In the genomic region with DNA sequence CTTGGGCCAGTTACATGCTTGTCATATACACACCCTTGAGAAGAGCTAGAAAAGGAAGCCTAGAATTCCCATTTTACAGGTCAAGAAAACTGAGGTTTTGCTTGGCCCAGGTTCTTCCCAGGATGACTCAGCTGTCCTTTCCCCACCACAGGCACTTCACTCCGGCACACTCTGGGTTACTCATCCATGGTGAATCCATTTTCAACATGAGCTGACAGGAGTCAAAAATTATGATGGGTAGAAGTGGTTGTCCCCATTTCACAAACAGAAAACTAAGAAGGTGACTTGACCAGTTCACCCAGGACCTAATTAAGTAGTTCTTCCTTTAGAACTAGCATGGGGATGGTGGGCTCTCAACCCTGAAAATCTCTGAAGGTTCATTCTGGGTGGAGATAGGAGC, we compare ENCODE assay signal across 20 cellular contexts.
A peak's percentile ranks its signal among the peaks of the same experiment; 100 is the strongest.
DNase-seq lines count a peak whose midpoint lies in the region; ATAC-seq and TF ChIP-seq lines count a peak whose summit lies in the region.
"Had no signal": no experiment of that assay in that cellular context is flagged by ENCODE, and none has a peak within 500 bp of the region (broad histone marks: within the 10 kb centered on the region; RNA-seq: fewer than 3 reads in every experiment).

No MANE protein-coding gene starts in this region.

- no peak overlapping the region for H3K27ac ChIP-seq in SK-N-SH (ENCODE audit: low read depth in 2 of 2, low read length in 1 of 2)
- no peak overlapping the region for H3K27ac ChIP-seq in PC-3 (ENCODE audit: low read length)
- H3K27ac ChIP-seq: BLaER1, RWPE1 had no signal

- TF ChIP-seq EP300 in SK-N-SH (IDR thresholded peaks at IDR 0.05; ENCODE audit: borderline replicate concordance in 1 of 2, low read depth in 1 of 2, low read length in 1 of 2) = no peak

- H2AFZ ChIP-seq in SK-N-SH (ENCODE audit: low read depth) = no peak overlapping the region
- no peak overlapping the region for H2AFZ ChIP-seq in PC-3 (ENCODE audit: low read length)

- BruUV-seq in PC-3 (replicated peaks; lab: Mats Ljungman, UMichigan) = no TSS peak

- 14% methylated on average over 1 of the region's 1 CpG for WGBS in SK-N-SH (ENCODE audit: low lambda C conversion rate)

- TF ChIP-seq RAD21 in SK-N-SH (IDR thresholded peaks at IDR 0.05; ENCODE audit: low read length) = no peak

- H3K27me3 ChIP-seq in SK-N-SH (ENCODE audit: insufficient read depth) (no peaks in the 10 kb centered on the region), PC-3 (ENCODE audit: low read length) (peaks cover 10% of the 10 kb centered on the region; the same call in 1 of the 2 replicates)
- H3K27me3 ChIP-seq: BLaER1 had no signal

- ATAC-seq in SK-N-SH treated with all-trans-retinoic acid at 6 μM for 48 hours (no peak), PC-3 (no peak), HG03457 (IDR thresholded peaks at IDR 0.05; ENCODE audit: unreplicated experiment) (no peak)
- ATAC-seq: CD8-positive, alpha-beta T cell had no signal

- POLR2A ChIA-PET in SK-N-SH (lab: Yijun Ruan, JAX) = no interaction called here
- POLR2A ChIA-PET in PC-3 (lab: Charles Lee; ENCODE audit: unreplicated experiment) = no interaction called here

- H3K4me3 ChIP-seq in SK-N-SH (ENCODE audit: low read depth in 2 of 2, low read length in 1 of 2) (no peak overlapping the region), PC-3 (ENCODE audit: low read length) (no peak overlapping the region), fibroblast of mammary gland (ENCODE audit: control insufficient read depth, low read depth, low read length) (no peak overlapping the region)
- H3K4me3 ChIP-seq: BLaER1 had no signal

- H3K9ac ChIP-seq in SK-N-SH (no peak overlapping the region), PC-3 (ENCODE audit: low read length) (no peak overlapping the region)
- H3K9ac ChIP-seq: BLaER1 had no signal

- intact Hi-C loops in PC-3 (cut with micrococcal nuclease) = no loop called here

- no peaks in the 10 kb centered on the region for H4K20me1 ChIP-seq in SK-N-SH (ENCODE audit: insufficient read depth)
- H4K20me1 ChIP-seq in PC-3 (ENCODE audit: low read length) = no peaks in the 10 kb centered on the region
- H4K20me1 ChIP-seq: BLaER1 had no signal

- no peak for DNase-seq in SK-N-SH
- peak; percentile 43 for DNase-seq in PC-3
- peak; percentile 64 for DNase-seq in fibroblast of mammary gland (ENCODE audit: low read depth)
- no peak for DNase-seq in SIG-M5 treated with dmso at 0.1 percent for 504 hours (lab: John Stamatoyannopoulos, UW; ENCODE audit: unreplicated experiment)
- DNase-seq in AG20443 (ENCODE audit: low spot score) = no peak
- DNase-seq in germinal center (ENCODE audit: low spot score) = no peak
- DNase-seq: 8988T; CD8-positive, alpha-beta T cell; DMS79; H9; KG1; NCI-H1436 treated with DMSO at 0.1 percent for 48 hours; NCI-H2029; NCI-H345; NCI-H524 treated with DMSO at 0.1 percent for 48 hours; SIG-M5 had no signal

- no peaks in the 10 kb centered on the region for H3K9me2 ChIP-seq in SK-N-SH
- no peaks in the 10 kb centered on the region for H3K9me2 ChIP-seq in PC-3 (replicated peaks; ENCODE audit: low read length)

- CTCF ChIA-PET in SK-N-SH (lab: Yijun Ruan, JAX) = interaction anchor here (1.0 to 1.6 kb wide), 2 partner anchors 18 to 124 kb away, joined by 4 read pairs; no protein-coding TSS in a partner anchor
- CTCF ChIA-PET in PC-3 (lab: Charles Lee) = no interaction called here

- H3K79me2 ChIP-seq in SK-N-SH (ENCODE audit: insufficient read depth) (no peaks in the 10 kb centered on the region; the same call in 1 of the 2 replicates), PC-3 (ENCODE audit: low read length) (no peaks in the 10 kb centered on the region)

- no peaks in the 10 kb centered on the region for H3F3A ChIP-seq in SK-N-SH (replicated peaks; ENCODE audit: insufficient read depth)
- H3F3A ChIP-seq in PC-3 (ENCODE audit: low read length, unreplicated experiment) = no peaks in the 10 kb centered on the region

- H3K4me2 ChIP-seq in SK-N-SH (no peak overlapping the region), PC-3 (ENCODE audit: low read length) (no peak overlapping the region)
- H3K4me2 ChIP-seq: BLaER1 had no signal

- peaks cover 14 to 39% of the 10 kb centered on the region in 2 experiments for H3K36me3 ChIP-seq in SK-N-SH (replicated peaks in 1 of 2; ENCODE audit: control insufficient read depth in 1 of 2, insufficient read depth in 2 of 2, low read length in 1 of 2)
- no peaks in the 10 kb centered on the region for H3K36me3 ChIP-seq in PC-3 (ENCODE audit: low read depth, low read length)
- H3K36me3 ChIP-seq: BLaER1 had no signal

- H3K4me1 ChIP-seq in SK-N-SH (ENCODE audit: control insufficient read depth in 1 of 2, insufficient read depth in 2 of 2, low read depth in 1 of 2, low read length in 1 of 2) (no peaks in the 10 kb centered on the region), PC-3 (ENCODE audit: insufficient read depth, low read length) (no peaks in the 10 kb centered on the region)

- no peaks in the 10 kb centered on the region for H3K9me3 ChIP-seq in SK-N-SH
- no peaks in the 10 kb centered on the region for H3K9me3 ChIP-seq in PC-3 (ENCODE audit: low read length)
- H3K9me3 ChIP-seq: BLaER1 had no signal

- TF ChIP-seq CTCF in SK-N-SH (IDR thresholded peaks at IDR 0.05) (no peak), PC-3 (conservative IDR thresholded peaks at IDR 0.05; ENCODE audit: low read depth, low read length) (no peak), fibroblast of mammary gland (conservative IDR thresholded peaks at IDR 0.05; ENCODE audit: control insufficient read depth, insufficient read depth, low read depth, low read length) (no peak)

TF ChIP-seq in SK-N-SH, 30 proteins besides CTCF, POLR2A, EP300 and RAD21:
- TF ChIP-seq, protein P1, sequence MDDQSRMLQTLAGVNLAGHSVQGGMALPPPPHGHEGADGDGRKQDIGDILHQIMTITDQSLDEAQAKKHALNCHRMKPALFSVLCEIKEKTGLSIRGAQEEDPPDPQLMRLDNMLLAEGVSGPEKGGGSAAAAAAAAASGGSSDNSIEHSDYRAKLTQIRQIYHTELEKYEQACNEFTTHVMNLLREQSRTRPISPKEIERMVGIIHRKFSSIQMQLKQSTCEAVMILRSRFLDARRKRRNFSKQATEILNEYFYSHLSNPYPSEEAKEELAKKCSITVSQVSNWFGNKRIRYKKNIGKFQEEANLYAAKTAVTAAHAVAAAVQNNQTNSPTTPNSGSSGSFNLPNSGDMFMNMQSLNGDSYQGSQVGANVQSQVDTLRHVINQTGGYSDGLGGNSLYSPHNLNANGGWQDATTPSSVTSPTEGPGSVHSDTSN (IDR thresholded peaks at IDR 0.05) = 0 out of 2 replicates have a peak, but pooled peaks have one; percentile 10
- TF ChIP-seq TCF12 (IDR thresholded peaks at IDR 0.05) (no peak), JUND (IDR thresholded peaks at IDR 0.05) (0 out of 2 replicates have a peak, but pooled peaks have one; percentile 11), MXI1 (IDR thresholded peaks at IDR 0.05; ENCODE audit: low read depth, low read length) (no peak), FOSL2 (IDR thresholded peaks at IDR 0.05; ENCODE audit: borderline replicate concordance, low read depth) (peak; percentile 34; the same call in 1 of the 2 replicates), CHD2 (IDR thresholded peaks at IDR 0.05; ENCODE audit: low read length, partially characterized antibody) (no peak)
- TF ChIP-seq, protein P2, sequence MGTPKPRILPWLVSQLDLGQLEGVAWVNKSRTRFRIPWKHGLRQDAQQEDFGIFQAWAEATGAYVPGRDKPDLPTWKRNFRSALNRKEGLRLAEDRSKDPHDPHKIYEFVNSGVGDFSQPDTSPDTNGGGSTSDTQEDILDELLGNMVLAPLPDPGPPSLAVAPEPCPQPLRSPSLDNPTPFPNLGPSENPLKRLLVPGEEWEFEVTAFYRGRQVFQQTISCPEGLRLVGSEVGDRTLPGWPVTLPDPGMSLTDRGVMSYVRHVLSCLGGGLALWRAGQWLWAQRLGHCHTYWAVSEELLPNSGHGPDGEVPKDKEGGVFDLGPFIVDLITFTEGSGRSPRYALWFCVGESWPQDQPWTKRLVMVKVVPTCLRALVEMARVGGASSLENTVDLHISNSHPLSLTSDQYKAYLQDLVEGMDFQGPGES (IDR thresholded peaks at IDR 0.05; ENCODE audit: low read depth, low read length) = no peak

TF ChIP-seq in SK-N-SH treated with all-trans-retinoic acid at 6 μM for 48 hours, 23 proteins besides CTCF, POLR2A, EP300 and RAD21 (continues in another document):
- TF ChIP-seq ZFP3 (CRISPR knock-in tag; IDR thresholded peaks at IDR 0.05) (no peak), ISL1 (CRISPR knock-in tag; IDR thresholded peaks at IDR 0.05) (no peak), ZFP30 (CRISPR knock-in tag; IDR thresholded peaks at IDR 0.05) (no peak), SNAI2 (CRISPR knock-in tag; IDR thresholded peaks at IDR 0.05) (no peak), ZNF565 (CRISPR knock-in tag; conservative IDR thresholded peaks at IDR 0.05; ENCODE audit: low read depth) (no peak)
- TF ChIP-seq, protein P3, sequence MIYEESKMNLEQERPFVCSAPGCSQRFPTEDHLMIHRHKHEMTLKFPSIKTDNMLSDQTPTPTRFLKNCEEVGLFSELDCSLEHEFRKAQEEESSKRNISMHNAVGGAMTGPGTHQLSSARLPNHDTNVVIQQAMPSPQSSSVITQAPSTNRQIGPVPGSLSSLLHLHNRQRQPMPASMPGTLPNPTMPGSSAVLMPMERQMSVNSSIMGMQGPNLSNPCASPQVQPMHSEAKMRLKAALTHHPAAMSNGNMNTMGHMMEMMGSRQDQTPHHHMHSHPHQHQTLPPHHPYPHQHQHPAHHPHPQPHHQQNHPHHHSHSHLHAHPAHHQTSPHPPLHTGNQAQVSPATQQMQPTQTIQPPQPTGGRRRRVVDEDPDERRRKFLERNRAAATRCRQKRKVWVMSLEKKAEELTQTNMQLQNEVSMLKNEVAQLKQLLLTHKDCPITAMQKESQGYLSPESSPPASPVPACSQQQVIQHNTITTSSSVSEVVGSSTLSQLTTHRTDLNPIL (CRISPR knock-in tag; IDR thresholded peaks at IDR 0.05; ENCODE audit: low read depth) = no peak
- TF ChIP-seq, protein P4, sequence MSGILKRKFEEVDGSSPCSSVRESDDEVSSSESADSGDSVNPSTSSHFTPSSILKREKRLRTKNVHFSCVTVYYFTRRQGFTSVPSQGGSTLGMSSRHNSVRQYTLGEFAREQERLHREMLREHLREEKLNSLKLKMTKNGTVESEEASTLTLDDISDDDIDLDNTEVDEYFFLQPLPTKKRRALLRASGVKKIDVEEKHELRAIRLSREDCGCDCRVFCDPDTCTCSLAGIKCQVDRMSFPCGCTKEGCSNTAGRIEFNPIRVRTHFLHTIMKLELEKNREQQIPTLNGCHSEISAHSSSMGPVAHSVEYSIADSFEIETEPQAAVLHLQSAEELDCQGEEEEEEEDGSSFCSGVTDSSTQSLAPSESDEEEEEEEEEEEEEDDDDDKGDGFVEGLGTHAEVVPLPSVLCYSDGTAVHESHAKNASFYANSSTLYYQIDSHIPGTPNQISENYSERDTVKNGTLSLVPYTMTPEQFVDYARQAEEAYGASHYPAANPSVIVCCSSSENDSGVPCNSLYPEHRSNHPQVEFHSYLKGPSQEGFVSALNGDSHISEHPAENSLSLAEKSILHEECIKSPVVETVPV (CRISPR knock-in tag; IDR thresholded peaks at IDR 0.05) = no peak

Comparison
In these comparisons a context has a peak if more than half of its experiments do, and no peak if none do; other contexts are left out.
1. DNase-seq: peak in PC-3 (single experiment) and fibroblast of mammary gland (single experiment); none in SK-N-SH (single experiment), SIG-M5 treated with dmso at 0.1 percent for 504 hours (single experiment), AG20443 (single experiment) and germinal center (single experiment).